22 cellular contexts compared by ENCODE assay signal in genomic region chr17:1916963-1917715, GRCh38.
DNase-seq lines count a peak whose midpoint lies in the region; ATAC-seq and TF ChIP-seq lines count a peak whose summit lies in the region.
"Had no signal": no experiment of that assay in that cellular context is flagged by ENCODE, and none has a peak within 500 bp of the region (broad histone marks: within the 10 kb centered on the region; RNA-seq: fewer than 3 reads in every experiment).

No MANE protein-coding gene starts in this region.

- peaks cover 0 to 18% (median 11%) of the 10 kb centered on the region in 7 donors for H3K27me3 ChIP-seq in heart right ventricle
- H3K27me3 ChIP-seq: BLaER1, Peyer's patch had no signal

- no peaks in the 10 kb centered on the region for H3K36me3 Mint-ChIP-seq in nephron (ENCODE audit: low read depth)
- no peaks in the 10 kb centered on the region for H3K36me3 Mint-ChIP-seq in activated T-helper 2 cell treated with anti-CD3 and anti-CD28 coated beads, Interferon-gamma antibody, Interleukin-2, Interleukin-4, amounts not matched to agents 10 μg/mL and 5 μg/mL and 100 μg/mL, durations not matched to agents 14 hours and 24 hours and 36 hours (ENCODE audit: low read depth)
- H3K36me3 Mint-ChIP-seq: CD4-positive, CD25-positive, alpha-beta regulatory T cell; IgD-negative memory B cell had no signal

- no peaks in the 10 kb centered on the region for H3K9me3 Mint-ChIP-seq in nephron
- no peaks in the 10 kb centered on the region for H3K9me3 Mint-ChIP-seq in activated T-helper 2 cell treated with anti-CD3 and anti-CD28 coated beads, Interferon-gamma antibody, Interleukin-2, Interleukin-4, amounts not matched to agents 10 μg/mL and 5 μg/mL and 100 μg/mL, durations not matched to agents 14 hours and 24 hours and 36 hours
- H3K9me3 Mint-ChIP-seq: CD4-positive, CD25-positive, alpha-beta regulatory T cell; GM23338; HFFc6; IgD-negative memory B cell had no signal

- H3K4me1 ChIP-seq in heart right ventricle = no peaks in the 10 kb centered on the region
- H3K4me1 ChIP-seq: HAP-1, Peyer's patch had no signal

- DNase-seq in Right ventricle myocardium inferior (ENCODE audit: missing footprints) (peak; percentile 31), heart right ventricle (no peak), DMS53 (lab: John Stamatoyannopoulos, UW) (no peak)
- DNase-seq in activated T-helper 2 cell treated with anti-CD3 and anti-CD28 coated beads, Interferon-gamma antibody, Interleukin-2, Interleukin-4, amounts not matched to agents 10 μg/mL and 5 μg/mL and 100 μg/mL, durations not matched to agents 14 hours and 24 hours and 36 hours (ENCODE audit: low spot score) = no peak
- no peak for DNase-seq in central memory CD4-positive, alpha-beta T cell
- DNase-seq: CD4-positive, CD25-positive, alpha-beta regulatory T cell; HFFc6; NCI-H146; NCI-H1930; NCI-H2107; NCI-H446 treated with DMSO at 0.1 percent for 48 hours; NCI-H526 treated with DMSO at 0.1 percent for 48 hours; Peyer's patch; SIG-M5 had no signal

- H3K4me1 Mint-ChIP-seq in nephron = peaks cover 28% of the 10 kb centered on the region
- H3K4me1 Mint-ChIP-seq in activated T-helper 2 cell treated with anti-CD3 and anti-CD28 coated beads, Interferon-gamma antibody, Interleukin-2, Interleukin-4, amounts not matched to agents 10 μg/mL and 5 μg/mL and 100 μg/mL, durations not matched to agents 14 hours and 24 hours and 36 hours (ENCODE audit: low read depth) = no peaks in the 10 kb centered on the region
- H3K4me1 Mint-ChIP-seq: CD4-positive, CD25-positive, alpha-beta regulatory T cell had no signal

- H3K36me3 ChIP-seq in heart right ventricle = no peaks in the 10 kb centered on the region
- H3K36me3 ChIP-seq: BLaER1, HAP-1, Peyer's patch had no signal

- no peak overlapping the region for H3K4me3 ChIP-seq in heart right ventricle
- H3K4me3 ChIP-seq: BLaER1, GM23338, HAP-1, Peyer's patch, SK-N-MC had no signal

- H3K27me3 Mint-ChIP-seq in nephron (ENCODE audit: low read depth) = peaks cover 57% of the 10 kb centered on the region
- H3K27me3 Mint-ChIP-seq in activated T-helper 2 cell treated with anti-CD3 and anti-CD28 coated beads, Interferon-gamma antibody, Interleukin-2, Interleukin-4, amounts not matched to agents 10 μg/mL and 5 μg/mL and 100 μg/mL, durations not matched to agents 14 hours and 24 hours and 36 hours (ENCODE audit: low read depth) = peaks cover 9% of the 10 kb centered on the region

- TF ChIP-seq CTCF in heart right ventricle (IDR thresholded peaks at IDR 0.05) (no peak), nephron (IDR thresholded peaks at IDR 0.05; ENCODE audit: unreplicated experiment in 3 of 3) (no peak)

- H3K4me3 Mint-ChIP-seq in nephron = no peak overlapping the region
- H3K4me3 Mint-ChIP-seq in activated T-helper 2 cell treated with anti-CD3 and anti-CD28 coated beads, Interferon-gamma antibody, Interleukin-2, Interleukin-4, amounts not matched to agents 10 μg/mL and 5 μg/mL and 100 μg/mL, durations not matched to agents 14 hours and 24 hours and 36 hours (ENCODE audit: low read depth) = no peak overlapping the region
- H3K4me3 Mint-ChIP-seq: CD4-positive, CD25-positive, alpha-beta regulatory T cell; GM23338; HFFc6 had no signal

- ATAC-seq in Right ventricle myocardium inferior (no peak), heart right ventricle (no peak), GM19395 (IDR thresholded peaks at IDR 0.05; ENCODE audit: unreplicated experiment) (no peak)
- ATAC-seq: GM23338 had no signal

- WGBS in heart right ventricle, 2 donors = 81 to 83% methylated on average over 29 of the region's 29 CpGs

- peak overlapping the region in 2 of 3 experiments; percentile 20 to 26 for H3K27ac Mint-ChIP-seq in nephron
- H3K27ac Mint-ChIP-seq in activated T-helper 2 cell treated with anti-CD3 and anti-CD28 coated beads, Interferon-gamma antibody, Interleukin-2, Interleukin-4, amounts not matched to agents 10 μg/mL and 5 μg/mL and 100 μg/mL, durations not matched to agents 14 hours and 24 hours and 36 hours = no peak overlapping the region
- H3K27ac Mint-ChIP-seq: CD4-positive, CD25-positive, alpha-beta regulatory T cell; GM23338; HFFc6; IgD-negative memory B cell had no signal

- intact Hi-C loops in Right ventricle myocardium inferior (cut with DNase I) = no loop called here
- intact Hi-C loops in heart right ventricle (cut with DNase I) = loop anchor here in 1 of 10 donors (10.0 kb wide), 1 partner anchor 358 kb away; no protein-coding TSS in a partner anchor
- intact Hi-C loops in activated T-helper 2 cell treated with anti-CD3 and anti-CD28 coated beads, Interferon-gamma antibody, Interleukin-2, Interleukin-4, amounts not matched to agents 10 μg/mL and 5 μg/mL and 100 μg/mL, durations not matched to agents 14 hours and 24 hours and 36 hours (cut with micrococcal nuclease) = no loop called here

- H3K9me3 ChIP-seq in heart right ventricle = no peaks in the 10 kb centered on the region
- H3K9me3 ChIP-seq: BLaER1, HAP-1, Peyer's patch had no signal

- H3K27ac ChIP-seq in heart right ventricle = no peak overlapping the region
- peak overlapping the region; percentile 4 for H3K27ac ChIP-seq in cingulate gyrus (ENCODE audit: low read depth, low read length)
- H3K27ac ChIP-seq: BLaER1, Peyer's patch, SK-N-MC had no signal
